ENCODE assay signal across 5 cellular contexts in the genomic region with DNA sequence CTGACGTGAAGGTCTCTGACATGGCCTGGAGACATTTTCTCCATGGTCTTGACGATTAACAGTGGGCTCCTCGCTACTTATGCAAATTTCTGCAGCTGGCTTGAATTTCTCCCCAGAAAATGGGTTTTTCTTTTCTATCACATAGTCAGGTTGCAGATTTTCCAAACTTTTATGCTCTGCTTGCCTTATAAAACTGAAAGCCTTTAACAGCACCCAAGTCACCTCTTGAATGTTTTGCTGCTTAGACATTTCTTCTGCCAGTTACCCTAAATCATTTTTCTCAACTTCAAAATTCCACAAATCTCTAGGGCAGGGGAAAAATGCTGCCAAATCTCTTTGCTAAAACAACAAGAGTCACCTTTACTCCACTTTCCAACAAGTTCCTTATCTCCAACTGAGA. TPM values are rescaled to one million over a fixed set of nuclear protein-coding genes. Genes with fewer than 3 reads are reported as not detected.
"Had no signal": no experiment of that assay in that cellular context is flagged by ENCODE, and none has a peak within 500 bp of the region (broad histone marks: within the 10 kb centered on the region; RNA-seq: fewer than 3 reads in every experiment).

No MANE protein-coding gene starts in this region.

RNA-seq across cellular contexts. Expression of gene NOX3, which starts 12.9 kb away (rescaled TPM):
- total RNA-seq: HT-29, HT1080, IMR-90, K562 had no signal
- polyA plus RNA-seq: IgD-negative memory B cell, IMR-90, K562 had no signal
